In the genomic region with DNA sequence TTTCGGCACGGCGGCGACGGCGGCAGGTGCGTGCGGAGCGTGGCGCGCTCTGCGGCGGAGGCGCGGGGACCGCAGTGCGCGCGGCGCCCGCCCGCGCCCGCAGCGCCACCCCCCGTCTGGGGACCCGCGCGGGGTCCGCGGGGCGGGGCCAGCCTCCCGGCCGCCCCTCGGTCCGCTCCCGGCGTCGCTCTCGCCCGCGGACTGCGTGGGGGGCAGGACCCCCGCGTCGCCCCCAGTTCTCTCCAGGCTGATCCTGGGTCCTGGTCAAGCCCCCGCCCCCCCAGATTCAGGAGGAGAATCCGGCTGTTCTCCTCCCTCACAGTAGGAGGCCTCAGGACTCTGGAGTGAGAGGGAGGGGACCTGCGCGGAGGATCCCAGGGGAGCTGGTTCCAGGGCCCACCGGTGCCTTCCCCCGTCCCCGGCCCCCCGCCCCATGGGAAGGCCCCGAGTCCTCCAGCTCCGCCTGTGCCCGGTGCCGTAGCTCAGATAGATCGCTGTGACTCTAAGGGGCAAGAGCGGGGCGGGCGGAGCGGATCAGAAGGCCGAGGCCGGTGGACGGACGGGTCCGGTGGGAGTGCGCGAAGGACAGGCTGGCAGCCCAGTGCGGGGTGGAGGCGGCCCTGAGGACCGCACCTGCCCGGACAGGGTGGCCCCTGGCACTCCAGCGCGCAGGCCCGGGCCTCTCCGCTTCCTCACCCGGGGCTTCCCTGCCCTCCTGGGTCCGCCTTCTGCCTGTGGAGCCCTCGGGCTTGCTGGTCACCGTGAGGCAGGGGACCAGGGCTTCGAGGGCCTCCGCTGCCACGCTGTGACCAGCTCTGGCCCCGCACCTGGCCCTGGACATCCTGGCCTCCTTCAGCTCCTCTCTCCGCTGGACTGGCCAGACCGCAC, we compare ENCODE assay signal across 1 cellular context.
TF ChIP-seq lines count a peak whose summit lies in the region.

A gene with protein sequence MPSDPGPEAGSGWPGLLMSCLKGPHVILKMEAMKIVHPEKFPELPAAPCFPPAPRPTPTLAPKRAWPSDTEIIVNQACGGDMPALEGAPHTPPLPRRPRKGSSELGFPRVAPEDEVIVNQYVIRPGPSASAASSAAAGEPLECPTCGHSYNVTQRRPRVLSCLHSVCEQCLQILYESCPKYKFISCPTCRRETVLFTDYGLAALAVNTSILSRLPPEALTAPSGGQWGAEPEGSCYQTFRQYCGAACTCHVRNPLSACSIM (minus strand): TSS at position 51 of the 888 bp plus-strand sequence. CDS start 1,028 bp downstream, outside the sequence.

TF ChIP-seq in HEK293, 187 proteins besides CTCF, POLR2A, EP300 and RAD21 (continued from another document):
- no peak for TF ChIP-seq ZNF132 (tag by site-specific recombination; IDR thresholded peaks at IDR 0.05; ENCODE audit: borderline replicate concordance)
